In genomic region chr9:76101945-76102344, GRCh38 we compare ENCODE assay signal across 21 cellular contexts.
"Had no signal": no experiment of that assay in that cellular context is flagged by ENCODE, and none has a peak within 500 bp of the region (broad histone marks: within the 10 kb centered on the region; RNA-seq: fewer than 3 reads in every experiment).

No MANE protein-coding gene starts in this region.

- H3K27ac ChIP-seq: cardiac muscle cell, epithelial cell of prostate, foreskin keratinocyte, left lung, lower lobe of right lung, skin epidermis, tibial artery had no signal

- H3K9me3 ChIP-seq: esophagus muscularis mucosa, left lung, lower lobe of right lung, sigmoid colon, tibial artery had no signal

- H3K36me3 Mint-ChIP-seq: memory B cell, naive B cell had no signal

- H3K4me1 Mint-ChIP-seq: memory B cell, naive B cell had no signal

- H3K4me1 ChIP-seq: foreskin keratinocyte had no signal

- H3K27me3 ChIP-seq: cardiac muscle cell, esophagus muscularis mucosa, foreskin keratinocyte, left lung, sigmoid colon, tibial artery had no signal

- H3K4me3 ChIP-seq: cardiac muscle cell, esophagus muscularis mucosa, left lung, lower lobe of right lung, sigmoid colon, skin epidermis, tibial artery had no signal

- H3K27ac Mint-ChIP-seq: dendritic cell treated with granulocyte-macrophage colony-stimulating factor and Interleukin-4, amounts not matched to agents 40 ng/mL and 50 ng/mL, for 4 days; effector memory CD8-positive, alpha-beta T cell; memory B cell; naive B cell had no signal

- FAIRE-seq: islet of Langerhans had no signal

- H3K4me3 Mint-ChIP-seq: dendritic cell treated with granulocyte-macrophage colony-stimulating factor and Interleukin-4, amounts not matched to agents 40 ng/mL and 50 ng/mL, for 4 days; effector memory CD8-positive, alpha-beta T cell; memory B cell; naive B cell had no signal

- H3K9me3 Mint-ChIP-seq: dendritic cell treated with granulocyte-macrophage colony-stimulating factor and Interleukin-4, amounts not matched to agents 40 ng/mL and 50 ng/mL, for 4 days; memory B cell; naive B cell had no signal

- H3K27me3 Mint-ChIP-seq: dendritic cell treated with granulocyte-macrophage colony-stimulating factor and Interleukin-4, amounts not matched to agents 40 ng/mL and 50 ng/mL, for 4 days; effector memory CD8-positive, alpha-beta T cell; memory B cell had no signal

- DNase-seq: effector memory CD8-positive, alpha-beta T cell; foreskin keratinocyte; head of caudate nucleus; hypothalamus; kidney glomerular epithelial cell; left lung; lower lobe of right lung; midbrain; naive B cell; posterior cingulate gyrus; sigmoid colon; stimulated activated CD4-positive, alpha-beta T cell treated with anti-CD3 and anti-CD28 coated beads, Interleukin-12 subunit alpha, Interleukin-12 subunit beta, amount 100 ng/mL, for 4 hours; stimulated activated naive CD4-positive, alpha-beta T cell; tibial artery had no signal

- H3K36me3 ChIP-seq: cardiac muscle cell, left lung had no signal
